In the genomic region with DNA sequence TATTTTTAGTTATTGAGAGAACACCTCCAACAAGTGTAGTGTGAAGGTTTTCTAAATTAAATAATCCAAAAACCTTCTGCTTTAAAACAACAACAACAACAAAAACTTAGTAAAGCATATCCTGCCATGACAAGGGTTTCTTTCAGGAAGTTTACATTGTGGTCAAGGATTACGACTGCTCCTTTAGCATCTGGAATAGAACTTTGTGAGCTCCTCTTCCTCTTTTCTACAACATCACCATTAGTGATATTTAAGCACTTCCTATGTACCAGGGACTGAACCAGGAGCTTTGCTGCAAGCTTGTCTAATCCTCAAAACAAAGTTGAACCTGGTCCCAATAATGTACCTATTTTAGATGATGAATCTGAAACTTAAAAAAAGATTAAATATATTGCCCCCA, we compare ENCODE assay signal across 23 cellular contexts.
A peak's percentile ranks its signal among the peaks of the same experiment; 100 is the strongest.
DNase-seq lines count a peak whose midpoint lies in the region; ATAC-seq and TF ChIP-seq lines count a peak whose summit lies in the region.
"Had no signal": no experiment of that assay in that cellular context is flagged by ENCODE, and none has a peak within 500 bp of the region (broad histone marks: within the 10 kb centered on the region; RNA-seq: fewer than 3 reads in every experiment).

No MANE protein-coding gene starts in this region.

- peak; percentile 29 to 42 for DNase-seq in AML-193 (lab: John Stamatoyannopoulos, UW)
- no peak for DNase-seq in HFFc6
- peak; percentile 81 for DNase-seq in NOMO-1 treated with DMSO at 0.1 percent for 48 hours (lab: John Stamatoyannopoulos, UW; ENCODE audit: unreplicated experiment)
- DNase-seq in dermis blood vessel endothelial cell, result peak; percentile 20
- DNase-seq in immature natural killer cell, result no peak
- DNase-seq in left ventricle myocardium superior, result no peak
- no peak for DNase-seq in NCI-H510A (lab: John Stamatoyannopoulos, UW)
- DNase-seq: activated CD4-positive, alpha-beta T cell treated with anti-CD3 and anti-CD28 coated beads, Interleukin-2, amount 10 ng/mL, durations not matched to agents 7 days and 5 days; activated naive CD8-positive, alpha-beta T cell treated with anti-CD3 and anti-CD28 coated beads, Interleukin-2, amount 50 U/mL, for 24 hours; activated T-cell treated with anti-CD3 and anti-CD28 coated beads, Interleukin-2, amount 50 U/mL, for 48 hours; CD8-positive, alpha-beta T cell; central memory CD4-positive, alpha-beta T cell; islet precursor cell; mucosa of descending colon; SHP77; SW 1271; T1000 had no signal

- H3K36me3 Mint-ChIP-seq in HFFc6 (ENCODE audit: low read depth), result 0 out of 2 replicates have a peak, but pooled peaks cover 5% of the 10 kb centered on the region
- no peaks in the 10 kb centered on the region for H3K36me3 Mint-ChIP-seq in immature natural killer cell
- H3K36me3 Mint-ChIP-seq: CD8-positive, alpha-beta T cell; WTC11 had no signal

- peak overlapping the region; percentile 21; the same call in 1 of the 2 replicates for H3K27ac Mint-ChIP-seq in HFFc6
- no peak overlapping the region for H3K27ac Mint-ChIP-seq in immature natural killer cell
- H3K27ac Mint-ChIP-seq: activated CD4-positive, alpha-beta T cell treated with anti-CD3 and anti-CD28 coated beads, Interleukin-2, amount 10 ng/mL, durations not matched to agents 7 days and 5 days; activated naive CD8-positive, alpha-beta T cell treated with anti-CD3 and anti-CD28 coated beads, Interleukin-2, amount 50 U/mL, for 24 hours; CD8-positive, alpha-beta T cell; dendritic cell treated with granulocyte-macrophage colony-stimulating factor and Interleukin-4, amounts not matched to agents 40 ng/mL and 50 ng/mL, for 4 days; nephron; stimulated activated naive CD8-positive, alpha-beta T cell treated with anti-CD3 and anti-CD28 coated beads, Interleukin-15, Interleukin-2, amounts not matched to agents 100 ng/mL and 50 ng/mL, for 24 hours; WTC11 had no signal

- peaks cover 63% of the 10 kb centered on the region for H3K4me1 Mint-ChIP-seq in HFFc6 (ENCODE audit: low read depth)
- H3K4me1 Mint-ChIP-seq in immature natural killer cell, result no peaks in the 10 kb centered on the region
- H3K4me1 Mint-ChIP-seq: activated CD4-positive, alpha-beta T cell treated with anti-CD3 and anti-CD28 coated beads, Interleukin-2, amount 10 ng/mL, durations not matched to agents 7 days and 5 days; activated naive CD8-positive, alpha-beta T cell treated with anti-CD3 and anti-CD28 coated beads, Interleukin-2, amount 50 U/mL, for 24 hours had no signal

- H3K27me3 Mint-ChIP-seq in HFFc6 (ENCODE audit: insufficient read depth) (no peaks in the 10 kb centered on the region), immature natural killer cell (ENCODE audit: low read depth in 3 of 3) (no peaks in the 10 kb centered on the region)
- H3K27me3 Mint-ChIP-seq: activated CD4-positive, alpha-beta T cell treated with anti-CD3 and anti-CD28 coated beads, Interleukin-2, amount 10 ng/mL, durations not matched to agents 7 days and 5 days; activated naive CD8-positive, alpha-beta T cell treated with anti-CD3 and anti-CD28 coated beads, Interleukin-2, amount 50 U/mL, for 24 hours; dendritic cell treated with granulocyte-macrophage colony-stimulating factor and Interleukin-4, amounts not matched to agents 40 ng/mL and 50 ng/mL, for 4 days; stimulated activated naive CD8-positive, alpha-beta T cell treated with anti-CD3 and anti-CD28 coated beads, Interleukin-15, Interleukin-2, amounts not matched to agents 100 ng/mL and 50 ng/mL, for 24 hours had no signal

- intact Hi-C loops in left ventricle myocardium superior (cut with micrococcal nuclease), result no loop called here

- ATAC-seq in GM19023 (IDR thresholded peaks at IDR 0.05; ENCODE audit: unreplicated experiment) (no peak), left ventricle myocardium superior (no peak)
- ATAC-seq: activated naive CD8-positive, alpha-beta T cell treated with anti-CD3 and anti-CD28 coated beads, Interleukin-2, amount 50 U/mL, for 24 hours; CD8-positive, alpha-beta T cell; mucosa of descending colon; Panc1; WTC11 had no signal

- H3K4me3 Mint-ChIP-seq in HFFc6 (no peak overlapping the region), immature natural killer cell (no peak overlapping the region)
- H3K4me3 Mint-ChIP-seq: activated CD4-positive, alpha-beta T cell treated with anti-CD3 and anti-CD28 coated beads, Interleukin-2, amount 10 ng/mL, durations not matched to agents 7 days and 5 days; activated naive CD8-positive, alpha-beta T cell treated with anti-CD3 and anti-CD28 coated beads, Interleukin-2, amount 50 U/mL, for 24 hours; CD8-positive, alpha-beta T cell; dendritic cell treated with granulocyte-macrophage colony-stimulating factor and Interleukin-4, amounts not matched to agents 40 ng/mL and 50 ng/mL, for 4 days; nephron; stimulated activated naive CD8-positive, alpha-beta T cell treated with anti-CD3 and anti-CD28 coated beads, Interleukin-15, Interleukin-2, amounts not matched to agents 100 ng/mL and 50 ng/mL, for 24 hours; WTC11 had no signal

- no peak for TF ChIP-seq CTCF in HFFc6 (IDR thresholded peaks at IDR 0.05)

- no peaks in the 10 kb centered on the region for H3K9me3 Mint-ChIP-seq in HFFc6
- peaks cover 0 to 2% (median 0%) of the 10 kb centered on the region in 6 donors for H3K9me3 Mint-ChIP-seq in immature natural killer cell
- H3K9me3 Mint-ChIP-seq: activated CD4-positive, alpha-beta T cell treated with anti-CD3 and anti-CD28 coated beads, Interleukin-2, amount 10 ng/mL, durations not matched to agents 7 days and 5 days; activated naive CD8-positive, alpha-beta T cell treated with anti-CD3 and anti-CD28 coated beads, Interleukin-2, amount 50 U/mL, for 24 hours; CD8-positive, alpha-beta T cell; dendritic cell treated with granulocyte-macrophage colony-stimulating factor and Interleukin-4, amounts not matched to agents 40 ng/mL and 50 ng/mL, for 4 days; nephron; stimulated activated naive CD8-positive, alpha-beta T cell treated with anti-CD3 and anti-CD28 coated beads, Interleukin-15, Interleukin-2, amounts not matched to agents 100 ng/mL and 50 ng/mL, for 24 hours; WTC11 had no signal

Comparison
In these comparisons a context has a peak if more than half of its experiments do, and no peak if none do; other contexts are left out.
1. DNase-seq: peak in AML-193 (2 of 2), NOMO-1 treated with DMSO at 0.1 percent for 48 hours (single experiment) and dermis blood vessel endothelial cell (single experiment); none in HFFc6 (single experiment), immature natural killer cell (0 of 3), left ventricle myocardium superior (single experiment) and NCI-H510A (single experiment).